ENCODE assay signal across 10 cellular contexts in genomic region chr2:222993920-222994650, GRCh38. TPM values are rescaled to one million over a fixed set of nuclear protein-coding genes. Genes with fewer than 3 reads are reported as not detected.
DNase-seq lines count a peak whose midpoint lies in the region; ATAC-seq and TF ChIP-seq lines count a peak whose summit lies in the region.
"Had no signal": no experiment of that assay in that cellular context is flagged by ENCODE, and none has a peak within 500 bp of the region (broad histone marks: within the 10 kb centered on the region; RNA-seq: fewer than 3 reads in every experiment).

No MANE protein-coding gene starts in this region.

- no peak overlapping the region for H3K4me3 ChIP-seq in retinal pigment epithelial cell (ENCODE audit: low read length)
- H3K4me3 ChIP-seq: GM12878 had no signal

- peak; percentile 53 for DNase-seq in ELF-1 (ENCODE audit: low read depth, low spot score)
- peak in 57 of 58 donors; percentile 15 to 93 (median 77) for DNase-seq in anterior cingulate cortex (lab: John Stamatoyannopoulos, UW)
- peak; percentile 85 for DNase-seq in left ventricle myocardium superior
- DNase-seq in retinal pigment epithelial cell (ENCODE audit: low read depth), result peak; percentile 88
- no peak for DNase-seq in GM10266 (ENCODE audit: extremely low spot score)
- no peak for DNase-seq in GDM1 (lab: John Stamatoyannopoulos, UW)
- DNase-seq: NCI-H1930 had no signal

- ATAC-seq in left ventricle myocardium superior (peak; percentile 100), HG03571 (IDR thresholded peaks at IDR 0.05; ENCODE audit: unreplicated experiment) (no peak), HG03565 (IDR thresholded peaks at IDR 0.05; ENCODE audit: unreplicated experiment) (no peak)
- ATAC-seq: GM12878 had no signal

- TF ChIP-seq CTCF in retinal pigment epithelial cell (conservative IDR thresholded peaks at IDR 0.05; ENCODE audit: low read depth, low read length) (no peak), GM10266 (IDR thresholded peaks at IDR 0.05; ENCODE audit: control insufficient read depth, insufficient read depth, low read depth, missing control alignments) (no peak)

- intact Hi-C loops in left ventricle myocardium superior (cut with micrococcal nuclease), result no loop called here

RNA-seq across cellular contexts. Expression of gene KCNE4, which starts 57.9 kb away (rescaled TPM):
- 3.0 TPM for total RNA-seq in left ventricle myocardium superior
- total RNA-seq: GM12878 had no signal

Comparison
In these comparisons a context has a peak if more than half of its experiments do, and no peak if none do; other contexts are left out.
1. DNase-seq: peak in ELF-1 (single experiment), anterior cingulate cortex (57 of 58), left ventricle myocardium superior (single experiment) and retinal pigment epithelial cell (single experiment); none in GM10266 (single experiment) and GDM1 (single experiment).